Comparison of ENCODE assay signal across 16 cellular contexts in genomic region chr1:40755052-40755451, GRCh38. TPM values are rescaled to one million over a fixed set of nuclear protein-coding genes. Genes with fewer than 3 reads are reported as not detected.
DNase-seq lines count a peak whose midpoint lies in the region; ATAC-seq, FAIRE-seq and TF ChIP-seq lines count a peak whose summit lies in the region.
"Had no signal": no experiment of that assay in that cellular context is flagged by ENCODE, and none has a peak within 500 bp of the region (broad histone marks: within the 10 kb centered on the region; RNA-seq: fewer than 3 reads in every experiment).

No MANE protein-coding gene starts in this region.

- H3K27me3 ChIP-seq in keratinocyte (ENCODE audit: control insufficient read depth, extremely low read depth, insufficient read depth, low read length) (no peaks in the 10 kb centered on the region), sigmoid colon (no peaks in the 10 kb centered on the region)

- no peak for TF ChIP-seq POLR2A in sigmoid colon (IDR thresholded peaks at IDR 0.05)

- H3K4me3 ChIP-seq in OCI-LY7 (ENCODE audit: low read depth, low read length, poor library complexity, severe bottlenecking) (no peak overlapping the region), choroid plexus epithelial cell (ENCODE audit: low read depth, low read length) (no peak overlapping the region), keratinocyte (ENCODE audit: control insufficient read depth in 2 of 3, extremely low read depth in 1 of 3, insufficient read depth in 2 of 3, low read depth in 1 of 3, low read length in 3 of 3) (no peak overlapping the region), sigmoid colon (no peak overlapping the region)
- H3K4me3 ChIP-seq: prostate gland had no signal

- H2AFZ ChIP-seq in OCI-LY7 (ENCODE audit: low read length) (no peak overlapping the region), keratinocyte (ENCODE audit: control insufficient read depth, low read length) (no peak overlapping the region)

- H3K9me3 ChIP-seq in OCI-LY7 (ENCODE audit: low read length) (no peaks in the 10 kb centered on the region), keratinocyte (ENCODE audit: control insufficient read depth, low read depth, low read length) (no peaks in the 10 kb centered on the region), sigmoid colon (no peaks in the 10 kb centered on the region)
- H3K9me3 ChIP-seq: prostate gland had no signal

- TF ChIP-seq CTCF in OCI-LY7 (conservative IDR thresholded peaks at IDR 0.05; ENCODE audit: low read length), result 0 out of 2 replicates have a peak, but pooled peaks have one; percentile 10
- no peak for TF ChIP-seq CTCF in choroid plexus epithelial cell (conservative IDR thresholded peaks at IDR 0.05; ENCODE audit: low read depth, low read length)
- TF ChIP-seq CTCF in keratinocyte (optimal IDR thresholded peaks at IDR 0.05 in 1 of 3, IDR thresholded peaks at IDR 0.05 in 1 of 3, conservative IDR thresholded peaks at IDR 0.05 in 1 of 3; ENCODE audit: extremely low read depth in 1 of 3, insufficient read depth in 2 of 3, low read length in 3 of 3), result no peak
- TF ChIP-seq CTCF in sigmoid colon (IDR thresholded peaks at IDR 0.05), result no peak

- H4K20me1 ChIP-seq in OCI-LY7 (ENCODE audit: insufficient read depth, low read length), result no peaks in the 10 kb centered on the region
- no peaks in the 10 kb centered on the region for H4K20me1 ChIP-seq in keratinocyte (ENCODE audit: control insufficient read depth, extremely low read depth, insufficient read depth, low read length)

- no peaks in the 10 kb centered on the region for H3K79me2 ChIP-seq in OCI-LY7 (ENCODE audit: insufficient read depth, low read depth, low read length)
- no peaks in the 10 kb centered on the region for H3K79me2 ChIP-seq in keratinocyte (ENCODE audit: control insufficient read depth, insufficient read depth, low read length)

- WGBS in sigmoid colon, 2 donors, result 84 to 89% methylated on average over 3 of the region's 3 CpGs

- no peaks in the 10 kb centered on the region for H3K9me1 ChIP-seq in keratinocyte (ENCODE audit: control insufficient read depth, extremely low read depth, insufficient read depth, low read length)

- POLR2A ChIA-PET in OCI-LY7 (lab: Charles Lee), result interaction anchor here (2.0 kb wide), 1 partner anchor 10 kb away, joined by 6 read pairs; no protein-coding TSS in a partner anchor

- H3K9ac ChIP-seq in keratinocyte (ENCODE audit: control insufficient read depth, extremely low read depth, insufficient read depth, low read length), result no peak overlapping the region

- dilution Hi-C loops in keratinocyte (cut with MboI; ENCODE audit: extremely low pct_ligation_motif_present, low sequenced_read_pairs), result no loop called here

- H3K36me3 ChIP-seq in OCI-LY7 (ENCODE audit: insufficient read depth, low read length) (peaks cover 100% of the 10 kb centered on the region), keratinocyte (ENCODE audit: control insufficient read depth in 2 of 2, extremely low read depth in 1 of 2, insufficient read depth in 2 of 2, low read length in 2 of 2) (peaks cover 32 to 48% of the 10 kb centered on the region in 2 experiments), sigmoid colon (peaks cover 6 to 77% (median 17%) of the 10 kb centered on the region in 4 donors)

- CTCF ChIA-PET in OCI-LY7 (lab: Charles Lee; ENCODE audit: unreplicated experiment), result no interaction called here

- no peak overlapping the region for H3K27ac ChIP-seq in OCI-LY7 (ENCODE audit: low read depth, low read length, poor library complexity, severe bottlenecking)
- H3K27ac ChIP-seq in keratinocyte (ENCODE audit: control insufficient read depth, insufficient read depth, low read length), result no peak overlapping the region
- peak overlapping the region; percentile 23 to 80 (median 73) for H3K27ac ChIP-seq in sigmoid colon
- H3K27ac ChIP-seq: prostate gland had no signal

- TF ChIP-seq EP300 in sigmoid colon (IDR thresholded peaks at IDR 0.05), result no peak

- no TSS peak for BruUV-seq in OCI-LY7 (replicated peaks; lab: Mats Ljungman, UMichigan)

- H3K9me2 ChIP-seq in OCI-LY7 (ENCODE audit: insufficient read depth, low read length), result no peaks in the 10 kb centered on the region

- peak; percentile 32 for FAIRE-seq in keratinocyte (lab: Jason Lieb, UNC)
- FAIRE-seq: colon had no signal

- intact Hi-C loops in OCI-LY7 (cut with micrococcal nuclease; ENCODE audit: unreplicated experiment), result no loop called here
- intact Hi-C loops in sigmoid colon (cut with DNase I), result no loop called here

- H3K4me1 ChIP-seq in OCI-LY7 (ENCODE audit: insufficient read depth, low read length, poor library complexity, severe bottlenecking) (no peaks in the 10 kb centered on the region), keratinocyte (ENCODE audit: control insufficient read depth, extremely low read depth, insufficient read depth, low read length) (peaks cover 9% of the 10 kb centered on the region), sigmoid colon (peaks cover 0 to 57% (median 42%) of the 10 kb centered on the region in 4 donors)
- H3K4me1 ChIP-seq: prostate gland had no signal

- DNase-seq in OCI-LY7 (ENCODE audit: low spot score), result no peak
- DNase-seq in choroid plexus epithelial cell (ENCODE audit: low read depth), result peak; percentile 66
- DNase-seq in keratinocyte (ENCODE audit: low read depth, low spot score), result no peak
- no peak for DNase-seq in sigmoid colon
- DNase-seq in SKM-1 (lab: John Stamatoyannopoulos, UW; ENCODE audit: unreplicated experiment), result no peak
- no peak for DNase-seq in GM19240 (ENCODE audit: insufficient read length, low spot score)
- no peak for DNase-seq in activated naive CD4-positive, alpha-beta T cell treated with Interleukin-2 at 50 U/mL for 16 hours
- DNase-seq: activated B cell treated with CpG ODN at 0.5 μM for 24 hours; activated naive CD8-positive, alpha-beta T cell treated with anti-CD3 and anti-CD28 coated beads, Interleukin-2, amount 10 ng/mL, durations not matched to agents 7 days and 5 days; DMS53; NCI-H1105 treated with DMSO at 0.1 percent for 48 hours; NCI-H226; stimulated activated CD8-positive, alpha-beta memory T cell treated with anti-CD3 and anti-CD28 coated beads, Interleukin-4, amount 100 ng/mL, for 48 hours had no signal

- no peak for ATAC-seq in HG03045 (IDR thresholded peaks at IDR 0.05; ENCODE audit: unreplicated experiment)

- H3K4me2 ChIP-seq in OCI-LY7 (ENCODE audit: low read length), result no peak overlapping the region
- no peak overlapping the region for H3K4me2 ChIP-seq in keratinocyte (ENCODE audit: control insufficient read depth, extremely low read depth, insufficient read depth, low read depth, low read length)

RNA-seq across cellular contexts. Expression of gene KCNQ4, which starts 28.5 kb away (rescaled TPM):
- total RNA-seq in OCI-LY7 (2014; rRNA removed; shearing (Covaris generic)), result 0.16 and 0.33 TPM in 2 replicates
- 0.37 and 0.49 TPM in 2 replicates for total RNA-seq in OCI-LY7 (2022)
- polyA plus RNA-seq in keratinocyte, result 0.02 to 0.03 TPM in 2 of 3 replicates, not detected in the other
- polyA plus RNA-seq in keratinocyte (2011; ENCODE audit: low read depth), result not detected
- 0.08 TPM in 1 of 2 replicates, not detected in the other for polyA plus RNA-seq in keratinocyte (2011; cell fraction: cytosol; rRNA removed)
- 0.13 and 0.15 TPM in 2 replicates for polyA plus RNA-seq in keratinocyte (2011; cell fraction: nucleus; rRNA removed)
- polyA plus RNA-seq in keratinocyte (2012; ENCODE audit: low replicate concordance), result 0.03 and 0.16 TPM in 2 replicates
- 0.10 to 0.30 TPM in 2 of 3 replicates, not detected in the other for polyA minus RNA-seq in keratinocyte
- not detected for polyA minus RNA-seq in keratinocyte (2011; cell fraction: cytosol; rRNA and poly(A)+ RNA removed)
- not detected in 2 replicates for polyA minus RNA-seq in keratinocyte (2011; cell fraction: nucleus; rRNA and poly(A)+ RNA removed)
- total RNA-seq in sigmoid colon, result 10 to 100 TPM in 1 of 4 donors, 1 to 10 TPM in 3; 4.8 to 10.8 (median 8.7) TPM
- 1 to 10 TPM in 1 of 3 donors, under 1 TPM in 1, not detected in 1; 0.60 to 2.6 TPM for polyA plus RNA-seq in sigmoid colon

Comparison
In these comparisons a context has a peak if more than half of its experiments do, and no peak if none do; other contexts are left out.
1. H3K27ac ChIP-seq: peak in sigmoid colon (4 of 4); none in OCI-LY7 (single experiment) and keratinocyte (single experiment).